23 cellular contexts compared by ENCODE assay signal in genomic region chr14:74259513-74259912, GRCh38. TPM values are rescaled to one million over a fixed set of nuclear protein-coding genes. Genes with fewer than 3 reads are reported as not detected.
DNase-seq lines count a peak whose midpoint lies in the region; ATAC-seq and TF ChIP-seq lines count a peak whose summit lies in the region.
"Had no signal": no experiment of that assay in that cellular context is flagged by ENCODE, and none has a peak within 500 bp of the region (broad histone marks: within the 10 kb centered on the region; RNA-seq: fewer than 3 reads in every experiment).

No MANE protein-coding gene starts in this region.

- POLR2A ChIA-PET in CD4-positive, alpha-beta T cell (lab: Charles Lee), result no interaction called here
- POLR2A ChIA-PET in T-cell (lab: Charles Lee), result no interaction called here

- H2BK12ac ChIP-seq in trophoblast cell (ENCODE audit: low read length), result no peak overlapping the region

- no peak overlapping the region for H2BK5ac ChIP-seq in trophoblast cell (ENCODE audit: low read depth, low read length, poor library complexity)

- CTCF ChIA-PET in CD4-positive, alpha-beta T cell (lab: Charles Lee), result no interaction called here
- CTCF ChIA-PET in T-cell (lab: Charles Lee), result interaction anchor here (0.6 kb wide), 2 partner anchors 178 to 998 kb away, joined by 3 to 4 read pairs; no protein-coding TSS in a partner anchor

- H3K9me3 ChIP-seq in CD4-positive, alpha-beta T cell (ENCODE audit: control insufficient read depth, low read length), result no peaks in the 10 kb centered on the region
- H3K9me3 ChIP-seq in trophoblast cell (ENCODE audit: insufficient read depth, low read depth, low read length), result peaks cover 2% of the 10 kb centered on the region

- no peak overlapping the region for H4K91ac ChIP-seq in trophoblast cell (ENCODE audit: low read depth, low read length)

- intact Hi-C loops in CD4-positive, alpha-beta T cell (cut with DNase I, micrococcal nuclease), result no loop called here

- no peak overlapping the region for H3K23ac ChIP-seq in trophoblast cell (ENCODE audit: low read length)

- H3K27me3 ChIP-seq in CD4-positive, alpha-beta T cell (ENCODE audit: control insufficient read depth, insufficient read depth, low read length), result peaks cover 8% of the 10 kb centered on the region
- peaks cover 15% of the 10 kb centered on the region for H3K27me3 ChIP-seq in trophoblast cell (ENCODE audit: insufficient read depth, low read length)

- no peak overlapping the region for H3K14ac ChIP-seq in trophoblast cell (ENCODE audit: low read length)

- H3K36me3 Mint-ChIP-seq in CD4-positive, alpha-beta T cell (ENCODE audit: low read depth), result no peaks in the 10 kb centered on the region
- H3K36me3 Mint-ChIP-seq in T-cell (no peaks in the 10 kb centered on the region), mesothelial cell of epicardium (no peaks in the 10 kb centered on the region)

- no peak for ATAC-seq in CD4-positive, alpha-beta T cell (ENCODE audit: poor library complexity)
- ATAC-seq in T-cell (replicated peaks in 1 of 4) (no peak), HG03432 (IDR thresholded peaks at IDR 0.05; ENCODE audit: unreplicated experiment) (no peak)
- ATAC-seq: PC-3 had no signal

- no peak overlapping the region for H3K4ac ChIP-seq in trophoblast cell (ENCODE audit: low read depth, low read length)

- no peak overlapping the region for H3K9ac ChIP-seq in trophoblast cell (ENCODE audit: low read length)

- no peaks in the 10 kb centered on the region for H3K9me3 Mint-ChIP-seq in CD4-positive, alpha-beta T cell
- no peaks in the 10 kb centered on the region for H3K9me3 Mint-ChIP-seq in T-cell
- no peaks in the 10 kb centered on the region for H3K9me3 Mint-ChIP-seq in mesothelial cell of epicardium

- no peaks in the 10 kb centered on the region for H3K79me1 ChIP-seq in trophoblast cell (ENCODE audit: low read length)

- no peak overlapping the region for H2AFZ ChIP-seq in trophoblast cell (ENCODE audit: insufficient read depth, low read length, poor library complexity)

- H3K36me3 ChIP-seq in trophoblast cell (ENCODE audit: control insufficient read depth in 1 of 2, insufficient read depth in 2 of 2, low read length in 2 of 2), result no peaks in the 10 kb centered on the region

- no peak overlapping the region for H3K27ac Mint-ChIP-seq in CD4-positive, alpha-beta T cell
- H3K27ac Mint-ChIP-seq in T-cell (no peak overlapping the region), mesothelial cell of epicardium (no peak overlapping the region)

- H3K27ac ChIP-seq in CD4-positive, alpha-beta T cell (ENCODE audit: low read depth, low read length), result no peak overlapping the region
- H3K27ac ChIP-seq in trophoblast cell (ENCODE audit: low read depth, low read length), result no peak overlapping the region
- H3K27ac ChIP-seq: HL-60 had no signal

- no peak overlapping the region for H4K12ac ChIP-seq in trophoblast cell (ENCODE audit: low read depth, low read length)

- WGBS in trophoblast cell (ENCODE audit: extremely low coverage, insufficient coverage, insufficient read length), result no CpG with 5 or more reads among the region's 12 CpGs

- no peak for TF ChIP-seq CTCF in CD4-positive, alpha-beta T cell (IDR thresholded peaks at IDR 0.05)
- no peak for TF ChIP-seq CTCF in mesothelial cell of epicardium (IDR thresholded peaks at IDR 0.05; ENCODE audit: unreplicated experiment)

- H2AK5ac ChIP-seq in trophoblast cell (ENCODE audit: low read length), result no peak overlapping the region

- no peak overlapping the region for H3K4me2 ChIP-seq in trophoblast cell (ENCODE audit: low read length)

- no peak for DNase-seq in CD4-positive, alpha-beta T cell
- DNase-seq in T-cell (no peak), mesothelial cell of epicardium (ENCODE audit: low spot score in 2 of 2, unreplicated experiment in 2 of 2) (no peak), trophoblast cell (no peak), T-helper 2 cell (no peak), putamen (ENCODE audit: low spot score) (no peak)
- DNase-seq: C1 segment of cervical spinal cord, COR-L47, DMS 273 treated with DMSO at 0.1 percent for 48 hours, DND-41, IMR-90, NCI-H1417 treated with DMSO at 0.1 percent for 48 hours, NCI-H187 treated with DMSO at 0.1 percent for 48 hours, NCI-H226, NCI-H524 treated with DMSO at 0.1 percent for 48 hours, PC-3, RPMI8226, SHP77 treated with DMSO at 0.1 percent for 48 hours had no signal

- peak overlapping the region; percentile 25 for H3K4me3 ChIP-seq in trophoblast cell (ENCODE audit: low read depth, low read length)

- no peaks in the 10 kb centered on the region for H3K79me2 ChIP-seq in trophoblast cell (ENCODE audit: control insufficient read depth, insufficient read depth, low read length, poor library complexity)

- H3K18ac ChIP-seq in trophoblast cell (ENCODE audit: low read length), result no peak overlapping the region

- H3K27me3 Mint-ChIP-seq in CD4-positive, alpha-beta T cell, result peaks cover 11% of the 10 kb centered on the region
- peaks cover 0 to 3% of the 10 kb centered on the region in 2 donors for H3K27me3 Mint-ChIP-seq in T-cell
- peaks cover 53% of the 10 kb centered on the region for H3K27me3 Mint-ChIP-seq in mesothelial cell of epicardium (ENCODE audit: low read depth)

- H3K4me1 Mint-ChIP-seq in CD4-positive, alpha-beta T cell (ENCODE audit: low read depth), result peaks cover 5% of the 10 kb centered on the region
- peaks cover 0 to 6% (median 4%) of the 10 kb centered on the region in 3 donors for H3K4me1 Mint-ChIP-seq in T-cell
- peaks cover 3% of the 10 kb centered on the region for H3K4me1 Mint-ChIP-seq in mesothelial cell of epicardium

- peak overlapping the region; percentile 76 for H3K4me3 Mint-ChIP-seq in CD4-positive, alpha-beta T cell
- H3K4me3 Mint-ChIP-seq in T-cell (peak overlapping the region; percentile 31 to 79 (median 57)), mesothelial cell of epicardium (peak overlapping the region; percentile 73)

- H4K8ac ChIP-seq in trophoblast cell (ENCODE audit: low read depth, low read length), result no peak overlapping the region

- no peaks in the 10 kb centered on the region for H3K4me1 ChIP-seq in trophoblast cell (ENCODE audit: control insufficient read depth in 1 of 2, insufficient read depth in 2 of 2, low read length in 2 of 2)

- H2BK120ac ChIP-seq in trophoblast cell (ENCODE audit: insufficient read depth, low read length, poor library complexity), result no peak overlapping the region

RNA-seq across cellular contexts. Expression of gene VSX2, which starts 20.3 kb away (rescaled TPM):
- total RNA-seq in CD4-positive, alpha-beta T cell, result not detected
- total RNA-seq in T-cell, result not detected
- total RNA-seq in mesothelial cell of epicardium, result not detected in 3 replicates
- not detected in 2 replicates for polyA plus RNA-seq in trophoblast cell (2013)
- total RNA-seq: G401, HT1080, IMR-90, M059J, PC-3 had no signal
- polyA plus RNA-seq: IMR-90 had no signal

RNA-seq across cellular contexts. Expression of gene ABCD4, which starts 43.2 kb away (rescaled TPM):
- 10 to 100 TPM; 59.6 to 63.0 TPM for total RNA-seq in CD4-positive, alpha-beta T cell
- total RNA-seq in T-cell (100 to 1,000 TPM in 1 of 5 donors, 10 to 100 TPM in 4; 70.3 to 103 (median 91.8) TPM), mesothelial cell of epicardium (112 to 117 TPM (median 113 TPM) in 3 replicates)
- polyA plus RNA-seq in trophoblast cell (2013), result 20.8 and 21.0 TPM in 2 replicates
